30 cellular contexts compared by ENCODE assay signal in the genomic region with DNA sequence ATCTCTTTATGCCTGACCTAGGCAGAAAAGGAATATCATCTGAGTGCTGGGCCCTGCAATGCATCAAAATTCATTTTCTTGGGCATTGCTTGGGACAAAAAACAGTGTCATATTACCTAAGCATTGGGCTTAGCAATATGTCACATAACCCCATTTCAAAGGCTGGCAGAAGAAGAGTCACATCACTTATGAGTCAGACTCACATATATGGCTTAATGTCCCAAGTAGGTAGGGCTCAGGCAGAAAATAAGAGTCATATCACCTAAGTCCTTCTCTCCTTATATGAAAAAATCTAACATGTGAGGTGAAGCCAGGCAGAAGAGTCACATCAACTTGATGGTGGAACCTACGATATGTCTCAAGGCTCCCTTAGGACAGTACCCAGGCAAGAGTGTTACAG.
"Had no signal": no experiment of that assay in that cellular context is flagged by ENCODE, and none has a peak within 500 bp of the region (broad histone marks: within the 10 kb centered on the region; RNA-seq: fewer than 3 reads in every experiment).

No MANE protein-coding gene starts in this region.

- ATAC-seq: natural killer cell, right cardiac atrium, sciatic nerve had no signal

- DNase-seq: hypothalamus; immature natural killer cell; kidney; left ventricle myocardium inferior; mesendoderm; naive B cell; natural killer cell; nephron progenitor cell; ovary; posterior cingulate gyrus; retina; right cardiac atrium; stimulated activated CD4-positive, alpha-beta T cell treated with anti-CD3 and anti-CD28 coated beads, Interleukin-12 subunit alpha, Interleukin-12 subunit beta, amount 100 ng/mL, for 4 hours; stimulated activated CD4-positive, alpha-beta T cell treated with anti-CD3 and anti-CD28 coated beads, Interleukin-15, amount 100 ng/mL, for 24 hours; stimulated activated CD4-positive, alpha-beta T cell treated with anti-CD3 and anti-CD28 coated beads, Interleukin-2, amount 100 ng/mL, for 24 hours; stimulated activated CD4-positive, alpha-beta T cell treated with anti-CD3 and anti-CD28 coated beads, Interleukin-4, amount 100 ng/mL, for 1 hour; stimulated activated naive CD4-positive, alpha-beta T cell; stomach; testis; thyroid gland; transverse colon; upper lobe of left lung had no signal

- H3K36me3 Mint-ChIP-seq: immature natural killer cell, mesothelial cell of epicardium, naive B cell, natural killer cell, neural progenitor cell had no signal

- H3K9me3 Mint-ChIP-seq: immature natural killer cell, mesothelial cell of epicardium, naive B cell, natural killer cell, nephron progenitor cell, neural progenitor cell had no signal

- H3K4me1 Mint-ChIP-seq: immature natural killer cell, mesothelial cell of epicardium, naive B cell, natural killer cell, nephron progenitor cell, neural progenitor cell had no signal

- H3K4me1 ChIP-seq: left ventricle myocardium inferior, neural progenitor cell, prostate gland, stomach, testis, thyroid gland, transverse colon, upper lobe of left lung, vagina had no signal

- H3K36me3 ChIP-seq: left ventricle myocardium inferior, neural progenitor cell, ovary, prostate gland, stomach, thyroid gland, transverse colon, upper lobe of left lung, vagina had no signal

- H3K27me3 Mint-ChIP-seq: naive B cell had no signal

- H3K4me3 Mint-ChIP-seq: immature natural killer cell, mesothelial cell of epicardium, naive B cell, natural killer cell, nephron progenitor cell, neural progenitor cell had no signal

- H3K27ac ChIP-seq: left ventricle myocardium inferior, neural progenitor cell, ovary, prostate gland, skin epidermis, stomach, testis, thyroid gland, transverse colon, upper lobe of left lung, vagina had no signal

- FAIRE-seq: islet of Langerhans, kidney had no signal

- H3K27ac Mint-ChIP-seq: immature natural killer cell, mesothelial cell of epicardium, naive B cell, natural killer cell, nephron progenitor cell, neural progenitor cell had no signal

- H3K27me3 ChIP-seq: neural progenitor cell, ovary, stomach, testis, thyroid gland, transverse colon, upper lobe of left lung, vagina had no signal

- H3K4me3 ChIP-seq: left ventricle myocardium inferior, lung, neural progenitor cell, ovary, prostate gland, skin epidermis, stomach, testis, thyroid gland, transverse colon, upper lobe of left lung, vagina had no signal

- H3K9me3 ChIP-seq: left ventricle myocardium inferior, ovary, prostate gland, stomach, testis, thyroid gland, transverse colon, upper lobe of left lung, vagina had no signal
